ENCODE assay signal across 8 cellular contexts in the genomic region with DNA sequence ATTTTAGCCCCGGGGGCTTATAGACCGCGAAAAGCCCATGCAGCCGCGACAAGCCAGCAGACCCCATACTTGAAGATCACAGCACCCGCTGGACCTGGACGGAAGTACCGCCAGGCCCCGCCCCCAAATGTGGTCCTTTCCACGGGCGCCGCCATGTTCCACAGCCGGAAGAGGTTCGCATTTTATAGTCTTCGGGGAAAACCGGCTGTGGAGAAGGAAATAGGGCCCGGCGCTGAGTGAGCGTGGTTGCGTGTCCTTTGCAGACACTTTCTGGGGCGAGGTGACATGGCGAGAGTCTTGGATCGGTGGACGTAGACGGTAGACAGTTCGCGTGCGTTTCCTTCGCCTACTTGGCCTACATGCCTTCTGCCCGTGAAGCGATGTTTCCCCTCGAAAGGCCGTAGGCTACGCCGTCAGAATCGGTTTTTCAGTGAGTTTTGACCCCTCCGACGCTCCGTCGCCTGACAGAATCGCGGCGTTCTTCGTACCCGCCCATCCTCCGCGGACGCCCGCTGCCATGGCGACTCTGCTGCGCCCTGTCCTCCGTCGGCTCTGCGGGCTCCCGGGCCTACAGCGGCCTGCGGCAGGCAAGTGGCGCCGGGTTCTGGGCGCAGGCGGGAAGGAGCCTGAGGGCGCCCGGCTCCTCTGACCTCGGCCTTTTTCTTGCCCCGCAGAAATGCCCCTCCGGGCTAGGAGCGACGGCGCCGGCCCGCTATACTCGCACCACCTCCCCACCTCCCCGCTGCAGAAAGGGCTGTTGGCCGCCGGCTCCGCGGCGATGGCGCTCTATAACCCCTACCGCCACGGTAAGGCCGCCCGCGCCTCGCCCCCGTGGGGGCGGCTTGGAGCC. TPM values are rescaled to one million over a fixed set of nuclear protein-coding genes. Genes with fewer than 3 reads are reported as not detected.
DNase-seq lines count a peak whose midpoint lies in the region; ATAC-seq, FAIRE-seq and TF ChIP-seq lines count a peak whose summit lies in the region.

A gene (plus strand): TSS at position 498 of the 850 bp plus-strand sequence. CDS start 20 bp downstream, at position 518.
A gene with protein sequence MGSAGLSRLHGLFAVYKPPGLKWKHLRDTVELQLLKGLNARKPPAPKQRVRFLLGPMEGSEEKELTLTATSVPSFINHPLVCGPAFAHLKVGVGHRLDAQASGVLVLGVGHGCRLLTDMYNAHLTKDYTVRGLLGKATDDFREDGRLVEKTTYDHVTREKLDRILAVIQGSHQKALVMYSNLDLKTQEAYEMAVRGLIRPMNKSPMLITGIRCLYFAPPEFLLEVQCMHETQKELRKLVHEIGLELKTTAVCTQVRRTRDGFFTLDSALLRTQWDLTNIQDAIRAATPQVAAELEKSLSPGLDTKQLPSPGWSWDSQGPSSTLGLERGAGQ (minus strand): TSS at position 106 of the 850 bp plus-strand sequence. CDS start 39 bp downstream, at position 67.

- peak within 1 kb of the TSS; percentile 80 for H3K27ac ChIP-seq in OCI-LY3 (ENCODE audit: low read length)
- peak within 1 kb of the TSS; percentile 56 for H3K27ac ChIP-seq in endothelial cell of umbilical vein (ENCODE audit: insufficient read depth, low read depth, low read length)

- H2AFZ ChIP-seq in OCI-LY3 (ENCODE audit: low read depth, low read length) (peak within 1 kb of the TSS; percentile 88), endothelial cell of umbilical vein (ENCODE audit: low read depth, low read length) (peak within 1 kb of the TSS; percentile 82)

- intact Hi-C loops in endothelial cell of umbilical vein (cut with micrococcal nuclease) = loop anchor here (1.0 to 2.0 kb wide), 6 partner anchors 15 to 48 kb away; a partner anchor contains a TSS

- H3K4me3 ChIP-seq in OCI-LY3 (ENCODE audit: low read length) (peak within 1 kb of the TSS; percentile 98), endothelial cell of umbilical vein (replicated peaks in 1 of 3; ENCODE audit: insufficient read depth in 1 of 3, low read depth in 1 of 3, low read length in 3 of 3) (peak within 1 kb of the TSS; percentile 83 to 92 (median 83))

- H3K79me2 ChIP-seq in OCI-LY3 (ENCODE audit: low read length) = peaks cover 37% of the 10 kb centered on the region
- H3K79me2 ChIP-seq in endothelial cell of umbilical vein (ENCODE audit: control insufficient read depth, insufficient read depth, low read length) = peaks cover 25% of the 10 kb centered on the region

- H3K4me2 ChIP-seq in OCI-LY3 (ENCODE audit: low read length) (peak within 1 kb of the TSS; percentile 94), endothelial cell of umbilical vein (ENCODE audit: insufficient read depth, low read length) (peak within 1 kb of the TSS; percentile 90)

- H3K36me3 ChIP-seq in OCI-LY3 (replicated peaks; ENCODE audit: low read depth, low read length) = peaks cover 6% of the 10 kb centered on the region
- peaks cover 3 to 11% of the 10 kb centered on the region in 2 experiments for H3K36me3 ChIP-seq in endothelial cell of umbilical vein (ENCODE audit: control insufficient read depth in 2 of 2, extremely low read depth in 1 of 2, insufficient read depth in 2 of 2, low read length in 2 of 2)

- BruUV-seq in endothelial cell of umbilical vein (replicated peaks; lab: Mats Ljungman, UMichigan) = TSS peak; percentile 54

- peak within 1 kb of the TSS; percentile 85 for H3K9ac ChIP-seq in OCI-LY3 (ENCODE audit: low read length)
- peak within 1 kb of the TSS; percentile 79 for H3K9ac ChIP-seq in endothelial cell of umbilical vein (replicated peaks; ENCODE audit: extremely low read depth, insufficient read depth, low read length)

- FAIRE-seq in D721Med (lab: Jason Lieb, UNC) = no peak
- peak; percentile 96 for FAIRE-seq in endothelial cell of umbilical vein (lab: Jason Lieb, UNC)

- no peaks in the 10 kb centered on the region for H3K27me3 ChIP-seq in OCI-LY3 (ENCODE audit: low read depth, low read length)
- H3K27me3 ChIP-seq in endothelial cell of umbilical vein (ENCODE audit: control insufficient read depth in 2 of 2, insufficient read depth in 2 of 2, low read length in 2 of 2) = no peaks in the 10 kb centered on the region

- H3K9me3 ChIP-seq in OCI-LY3 (ENCODE audit: insufficient read depth, low read length) (no peaks in the 10 kb centered on the region), endothelial cell of umbilical vein (replicated peaks; ENCODE audit: control insufficient read depth, insufficient read depth, low read length) (no peaks in the 10 kb centered on the region)

- ATAC-seq in GM21526 (IDR thresholded peaks at IDR 0.05; ENCODE audit: low FRiP score, unreplicated experiment) = peak; percentile 80

- peak; percentile 72 for TF ChIP-seq POLR2A in endothelial cell of umbilical vein (IDR thresholded peaks at IDR 0.05; ENCODE audit: low read depth, low read length)

- dilution Hi-C loops in endothelial cell of umbilical vein (cut with MboI; ENCODE audit: extremely low pct_ligation_motif_present, low sequenced_read_pairs) = no loop called here

- DNase-seq in D721Med (ENCODE audit: insufficient read length, low spot score) = peak; percentile 85
- DNase-seq in HuH-7.5 (ENCODE audit: low spot score) = peak; percentile 96
- peak; percentile 94 for DNase-seq in activated CD8-positive, alpha-beta memory T cell treated with anti-CD3 and anti-CD28 coated beads, Interleukin-2, amount 50 U/mL, for 48 hours
- DNase-seq in endothelial cell of umbilical vein (ENCODE audit: low read depth, low spot score) = peak; percentile 95
- DNase-seq in midbrain (lab: John Stamatoyannopoulos, UW) = peak; percentile 97
- DNase-seq in stimulated activated CD8-positive, alpha-beta memory T cell treated with anti-CD3 and anti-CD28 coated beads, Interleukin-15, amount 100 ng/mL, for 48 hours (ENCODE audit: low read depth in 2 of 2) = peak; percentile 86 to 88

- H4K20me1 ChIP-seq in OCI-LY3 (ENCODE audit: insufficient read depth, low read length) (no peaks in the 10 kb centered on the region), endothelial cell of umbilical vein (replicated peaks; ENCODE audit: control insufficient read depth, extremely low read depth, insufficient read depth, low read length) (no peaks in the 10 kb centered on the region)

- CTCF ChIA-PET in endothelial cell of umbilical vein (lab: Charles Lee) = no interaction called here

- no peaks in the 10 kb centered on the region for H3K9me1 ChIP-seq in endothelial cell of umbilical vein (replicated peaks; ENCODE audit: control insufficient read depth, extremely low read depth, insufficient read depth, low read length)

- H3K4me1 ChIP-seq in OCI-LY3 (ENCODE audit: low read length) = peaks cover 11% of the 10 kb centered on the region
- H3K4me1 ChIP-seq in endothelial cell of umbilical vein (ENCODE audit: control insufficient read depth, extremely low read depth, insufficient read depth, low read length) = peaks cover 12% of the 10 kb centered on the region

- POLR2A ChIA-PET in endothelial cell of umbilical vein (lab: Charles Lee) = no interaction called here

- TF ChIP-seq CTCF in D721Med (IDR thresholded peaks at IDR 0.05; ENCODE audit: insufficient read depth, missing control alignments) (no peak), OCI-LY3 (IDR thresholded peaks at IDR 0.05; ENCODE audit: low read depth, low read length) (no peak), endothelial cell of umbilical vein (IDR thresholded peaks at IDR 0.05; ENCODE audit: extremely low read depth in 1 of 2, insufficient read depth in 1 of 2, low read depth in 1 of 2, low read length in 2 of 2) (no peak)

TF ChIP-seq in endothelial cell of umbilical vein, 7 proteins besides CTCF, POLR2A, EP300 and RAD21:
- TF ChIP-seq, protein P1, sequence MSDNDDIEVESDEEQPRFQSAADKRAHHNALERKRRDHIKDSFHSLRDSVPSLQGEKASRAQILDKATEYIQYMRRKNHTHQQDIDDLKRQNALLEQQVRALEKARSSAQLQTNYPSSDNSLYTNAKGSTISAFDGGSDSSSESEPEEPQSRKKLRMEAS (IDR thresholded peaks at IDR 0.05; ENCODE audit: insufficient read depth, insufficient read length) = peak; percentile 82
- TF ChIP-seq POLR2AphosphoS5 (IDR thresholded peaks at IDR 0.05; ENCODE audit: insufficient read depth, low read depth, low read length) = peak; percentile 81
- peak; percentile 9 for TF ChIP-seq FOS (IDR thresholded peaks at IDR 0.05; ENCODE audit: borderline replicate concordance, insufficient read depth, low read length)
- no peak for TF ChIP-seq JUN (IDR thresholded peaks at IDR 0.05; ENCODE audit: borderline replicate concordance, insufficient read depth, insufficient read length, low read depth)
- TF ChIP-seq GATA2 (IDR thresholded peaks at IDR 0.05; ENCODE audit: insufficient read depth, insufficient read length, low read depth, low read length) = no peak
- TF ChIP-seq EZH2 (IDR thresholded peaks at IDR 0.05; ENCODE audit: borderline replicate concordance, low read depth, low read length, severe bottlenecking) = no peak
- TF ChIP-seq MYC (IDR thresholded peaks at IDR 0.05; ENCODE audit: low read depth, low read length) = peak; percentile 55

RNA-seq across cellular contexts. Expression of the first gene that starts in this region (rescaled TPM):
- total RNA-seq in endothelial cell of umbilical vein = 44.4 and 46.6 TPM in 2 replicates
- 78.1 and 83.2 TPM in 2 replicates for polyA plus RNA-seq in endothelial cell of umbilical vein
- polyA plus RNA-seq in endothelial cell of umbilical vein (2011; cell fraction: cytosol; rRNA removed) = 52.6 and 61.9 TPM in 2 replicates
- polyA plus RNA-seq in endothelial cell of umbilical vein (2011; cell fraction: nucleus; rRNA removed) = 125 and 142 TPM in 2 replicates
- polyA plus RNA-seq in endothelial cell of umbilical vein (2012) = 40.8 and 45.5 TPM in 2 replicates
- 37.6 and 50.1 TPM in 2 replicates for polyA minus RNA-seq in endothelial cell of umbilical vein
- polyA minus RNA-seq in endothelial cell of umbilical vein (2011; cell fraction: cytosol; rRNA and poly(A)+ RNA removed) = 59.3 TPM
- 42.6 and 45.5 TPM in 2 replicates for polyA minus RNA-seq in endothelial cell of umbilical vein (2011; cell fraction: nucleus; rRNA and poly(A)+ RNA removed)

RNA-seq across cellular contexts. Expression of the second gene that starts in this region (rescaled TPM):
- total RNA-seq in endothelial cell of umbilical vein = 35.4 and 39.3 TPM in 2 replicates
- 17.6 and 21.1 TPM in 2 replicates for polyA plus RNA-seq in endothelial cell of umbilical vein
- polyA plus RNA-seq in endothelial cell of umbilical vein (2011; cell fraction: cytosol; rRNA removed) = 21.2 and 21.4 TPM in 2 replicates
- polyA plus RNA-seq in endothelial cell of umbilical vein (2011; cell fraction: nucleus; rRNA removed) = 13.1 and 17.2 TPM in 2 replicates
- polyA plus RNA-seq in endothelial cell of umbilical vein (2012) = 39.7 and 44.6 TPM in 2 replicates
- 33.8 and 41.7 TPM in 2 replicates for polyA minus RNA-seq in endothelial cell of umbilical vein
- polyA minus RNA-seq in endothelial cell of umbilical vein (2011; cell fraction: cytosol; rRNA and poly(A)+ RNA removed) = 49.6 TPM
- 5.5 and 5.8 TPM in 2 replicates for polyA minus RNA-seq in endothelial cell of umbilical vein (2011; cell fraction: nucleus; rRNA and poly(A)+ RNA removed)

Comparison
In these comparisons a context has a peak if more than half of its experiments do, and no peak if none do; other contexts are left out.
1. Peak in every context shown above with its lines: DNase-seq, ATAC-seq, H3K4me3 ChIP-seq and H3K27ac ChIP-seq.